In the genomic region with DNA sequence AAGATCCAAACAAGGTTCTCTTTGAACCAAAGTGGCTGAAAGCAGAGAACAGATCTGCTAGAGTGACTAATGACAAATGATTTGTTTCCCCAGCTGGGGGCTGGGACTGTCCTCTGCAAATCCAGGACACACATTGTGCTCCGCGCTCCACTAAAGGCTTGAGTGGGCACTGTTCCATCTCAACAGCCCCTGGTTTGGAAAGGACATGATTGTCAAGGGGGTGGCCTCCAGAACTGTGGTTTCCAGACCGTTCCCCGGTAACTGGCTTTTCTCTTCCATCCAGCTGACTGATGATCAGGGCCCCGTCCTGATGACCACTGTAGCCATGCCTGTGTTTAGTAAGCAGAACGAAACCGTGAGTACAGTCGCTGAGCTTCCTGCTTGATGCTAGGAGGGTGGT, we compare ENCODE assay signal across 28 cellular contexts.
DNase-seq lines count a peak whose midpoint lies in the region; ATAC-seq and TF ChIP-seq lines count a peak whose summit lies in the region.
"Had no signal": no experiment of that assay in that cellular context is flagged by ENCODE, and none has a peak within 500 bp of the region (broad histone marks: within the 10 kb centered on the region; RNA-seq: fewer than 3 reads in every experiment).

No MANE protein-coding gene starts in this region.

- peaks cover 16% of the 10 kb centered on the region for H3K4me1 Mint-ChIP-seq in brain
- H3K4me1 Mint-ChIP-seq: CD8-positive, alpha-beta memory T cell; immature natural killer cell had no signal

- H3K4me3 ChIP-seq in BE2C (ENCODE audit: low read depth, low read length) (no peak overlapping the region), upper lobe of left lung (no peak overlapping the region)
- H3K4me3 ChIP-seq: coronary artery, right lobe of liver, SK-N-MC, thoracic aorta had no signal

- no peak overlapping the region for H3K4me3 Mint-ChIP-seq in brain
- H3K4me3 Mint-ChIP-seq: activated T-cell treated with anti-CD3 and anti-CD28 coated beads, Interleukin-2, amount 50 U/mL, for 72 hours; CD8-positive, alpha-beta memory T cell; effector memory CD8-positive, alpha-beta T cell; H9; immature natural killer cell; T-helper 2 cell treated with Interferon-gamma antibody and Interleukin-4, amounts not matched to agents 5 μg/mL and 100 μg/mL, for 36 hours had no signal

- no peak for TF ChIP-seq POLR2A in upper lobe of left lung (IDR thresholded peaks at IDR 0.05)

- no peak for TF ChIP-seq CTCF in BE2C (IDR thresholded peaks at IDR 0.05; ENCODE audit: low read depth, low read length)
- no peak for TF ChIP-seq CTCF in brain (conservative IDR thresholded peaks at IDR 0.05)
- no peak for TF ChIP-seq CTCF in upper lobe of left lung (IDR thresholded peaks at IDR 0.05)

- TF ChIP-seq EP300 in upper lobe of left lung (IDR thresholded peaks at IDR 0.05), result no peak

- DNase-seq in BE2C, result peak; percentile 61
- DNase-seq in Caki2 (ENCODE audit: low read depth), result peak; percentile 44
- peak; percentile 16 for DNase-seq in midbrain (lab: John Stamatoyannopoulos, UW)
- no peak for DNase-seq in T-helper 2 cell
- no peak for DNase-seq in upper lobe of left lung
- DNase-seq: activated CD4-positive, alpha-beta T cell treated with anti-CD3 and anti-CD28 coated beads for 4 hours; activated naive CD4-positive, alpha-beta T cell treated with Interleukin-2 at 50 U/mL for 16 hours; activated T-cell treated with anti-CD3 and anti-CD28 coated beads, Interleukin-2, amount 50 U/mL, for 72 hours; CD8-positive, alpha-beta memory T cell; effector memory CD8-positive, alpha-beta T cell; EL; H9; immature natural killer cell; left ventricle myocardium superior; NCI-H1048; NCI-H2107; NCI-H526 treated with DMSO at 0.1 percent for 48 hours; right lobe of liver; stimulated activated naive CD4-positive, alpha-beta T cell treated with Interleukin-2 at 50 U/mL for 16 hours had no signal

- no peak for ATAC-seq in GM21737 (IDR thresholded peaks at IDR 0.05; ENCODE audit: unreplicated experiment)
- no peak for ATAC-seq in upper lobe of left lung (ENCODE audit: low FRiP score in 2 of 2)
- ATAC-seq: activated T-cell treated with anti-CD3 and anti-CD28 coated beads, Interleukin-2, amount 50 U/mL, for 72 hours; effector memory CD8-positive, alpha-beta T cell; HepG2; left ventricle myocardium superior; right lobe of liver had no signal

- in situ Hi-C loops in Caki2 (cut with HindIII; ENCODE audit: low pct_unique_long_range_greater_than_20kb, low sequenced_read_pairs), result no loop called here

- no peaks in the 10 kb centered on the region for H3K36me3 ChIP-seq in BE2C
- no peaks in the 10 kb centered on the region for H3K36me3 ChIP-seq in upper lobe of left lung
- H3K36me3 ChIP-seq: right lobe of liver, thoracic aorta had no signal

- H3K9me3 Mint-ChIP-seq in brain, result peaks cover 0 to 7% (median 4%) of the 10 kb centered on the region in 5 experiments
- H3K9me3 Mint-ChIP-seq: effector memory CD8-positive, alpha-beta T cell; H9; T-helper 2 cell treated with Interferon-gamma antibody and Interleukin-4, amounts not matched to agents 5 μg/mL and 100 μg/mL, for 36 hours had no signal

- H3K27me3 ChIP-seq in BE2C (no peaks in the 10 kb centered on the region), upper lobe of left lung (no peaks in the 10 kb centered on the region)
- H3K27me3 ChIP-seq: right lobe of liver had no signal

- H3K9me3 ChIP-seq in BE2C, result no peaks in the 10 kb centered on the region
- no peaks in the 10 kb centered on the region for H3K9me3 ChIP-seq in upper lobe of left lung
- H3K9me3 ChIP-seq: right lobe of liver, thoracic aorta had no signal

- H3K4me1 ChIP-seq in BE2C (no peaks in the 10 kb centered on the region), upper lobe of left lung (no peaks in the 10 kb centered on the region)
- H3K4me1 ChIP-seq: parathyroid adenoma, right lobe of liver had no signal

- peaks cover 13% of the 10 kb centered on the region for H3K27me3 Mint-ChIP-seq in brain
- H3K27me3 Mint-ChIP-seq: CD8-positive, alpha-beta memory T cell; effector memory CD8-positive, alpha-beta T cell had no signal

- peaks cover 3% of the 10 kb centered on the region for H3K36me3 Mint-ChIP-seq in brain
- H3K36me3 Mint-ChIP-seq: CD8-positive, alpha-beta memory T cell; immature natural killer cell had no signal

- 72 to 77% methylated on average over 8 of the region's 8 CpGs for WGBS in upper lobe of left lung, 2 donors

- H3K27ac ChIP-seq in upper lobe of left lung, result no peak overlapping the region
- H3K27ac ChIP-seq: coronary artery, parathyroid adenoma, right lobe of liver, RWPE1, SK-N-MC, thoracic aorta had no signal

- H3K27ac Mint-ChIP-seq in brain, result peak overlapping the region in 4 of 5 experiments; percentile 25 to 67 (median 52)
- H3K27ac Mint-ChIP-seq: activated T-cell treated with anti-CD3 and anti-CD28 coated beads, Interleukin-2, amount 50 U/mL, for 72 hours; CD8-positive, alpha-beta memory T cell; effector memory CD8-positive, alpha-beta T cell; H9; immature natural killer cell; T-helper 2 cell treated with Interferon-gamma antibody and Interleukin-4, amounts not matched to agents 5 μg/mL and 100 μg/mL, for 36 hours had no signal

Comparison
In these comparisons a context has a peak if more than half of its experiments do, and no peak if none do; other contexts are left out.
1. DNase-seq: peak in BE2C (single experiment), Caki2 (single experiment) and midbrain (single experiment); none in T-helper 2 cell (0 of 5) and upper lobe of left lung (0 of 2).